In the genomic region with DNA sequence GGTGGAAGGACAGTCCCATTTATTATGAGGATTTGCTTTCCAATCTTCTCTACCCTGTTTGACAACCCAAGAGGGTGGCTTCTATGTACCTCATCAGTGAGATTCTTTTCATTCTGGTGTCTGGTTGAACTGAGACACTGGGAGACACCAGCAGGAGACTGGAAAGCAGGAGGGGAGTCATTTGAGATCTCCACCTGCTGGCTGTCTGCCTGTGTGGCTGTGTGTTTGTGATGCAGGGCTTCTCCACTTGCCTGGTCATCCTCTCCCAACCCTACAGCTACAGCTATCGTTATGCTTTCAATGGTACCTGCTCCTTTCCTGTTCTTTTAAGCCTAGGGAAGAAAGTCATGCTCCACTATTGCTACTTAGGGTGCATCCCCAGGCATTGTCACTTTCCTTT, we compare ENCODE assay signal across 32 cellular contexts. TPM values are rescaled to one million over a fixed set of nuclear protein-coding genes. Genes with fewer than 3 reads are reported as not detected.
"Had no signal": no experiment of that assay in that cellular context is flagged by ENCODE, and none has a peak within 500 bp of the region (broad histone marks: within the 10 kb centered on the region; RNA-seq: fewer than 3 reads in every experiment).

No MANE protein-coding gene starts in this region.

- H3K27ac Mint-ChIP-seq: naive thymus-derived CD4-positive, alpha-beta T cell; nephron progenitor cell; stimulated activated memory B cell treated with anti-CD40 and anti-IgM and Interleukin-4, amounts not matched to agents 10 μg/mL and 1 μg/mL and 100 μg/mL, for 72 hours; stimulated activated naive CD8-positive, alpha-beta T cell treated with anti-CD3 and anti-CD28 coated beads, Interleukin-15, Interleukin-2, amounts not matched to agents 100 ng/mL and 50 ng/mL, for 24 hours had no signal

- H3K27ac ChIP-seq: coronary artery, esophagus squamous epithelium, left lung, prostate gland, right atrium auricular region, skin epidermis, spleen, thoracic aorta, tibial nerve, upper lobe of left lung had no signal

- H3K36me3 ChIP-seq: esophagus squamous epithelium, left lung, prostate gland, right atrium auricular region, spleen, thoracic aorta, tibial nerve, upper lobe of left lung had no signal

- ATAC-seq: left cardiac atrium; left lung; naive thymus-derived CD4-positive, alpha-beta T cell; stimulated activated memory B cell treated with anti-CD40 and anti-IgM and Interleukin-4, amounts not matched to agents 10 μg/mL and 1 μg/mL and 100 μg/mL, for 72 hours had no signal

- H3K4me3 ChIP-seq: coronary artery, esophagus squamous epithelium, left lung, prostate gland, right atrium auricular region, skin epidermis, spleen, thoracic aorta, tibial nerve, upper lobe of left lung had no signal

- FAIRE-seq: endometrium, islet of Langerhans, urothelium cell line had no signal

- H3K4me3 Mint-ChIP-seq: naive thymus-derived CD4-positive, alpha-beta T cell; nephron progenitor cell; stimulated activated memory B cell treated with anti-CD40 and anti-IgM and Interleukin-4, amounts not matched to agents 10 μg/mL and 1 μg/mL and 100 μg/mL, for 72 hours; stimulated activated naive CD8-positive, alpha-beta T cell treated with anti-CD3 and anti-CD28 coated beads, Interleukin-15, Interleukin-2, amounts not matched to agents 100 ng/mL and 50 ng/mL, for 24 hours had no signal

- H3K4me1 Mint-ChIP-seq: naive thymus-derived CD4-positive, alpha-beta T cell; nephron progenitor cell; stimulated activated memory B cell treated with anti-CD40 and anti-IgM and Interleukin-4, amounts not matched to agents 10 μg/mL and 1 μg/mL and 100 μg/mL, for 72 hours had no signal

- DNase-seq: dermis blood vessel endothelial cell; effector memory CD4-positive, alpha-beta T cell; erythroblast; esophagus squamous epithelium; foreskin melanocyte; left cardiac atrium; left lung; mesenchymal stem cell; midbrain; naive thymus-derived CD4-positive, alpha-beta T cell; nephron progenitor cell; nucleus accumbens; spleen; stimulated activated CD4-positive, alpha-beta T cell treated with anti-CD3 and anti-CD28 coated beads, Interleukin-4, amount 100 ng/mL, for 4 hours; upper lobe of left lung had no signal

- H3K27me3 ChIP-seq: esophagus squamous epithelium, left lung, right atrium auricular region, spleen, tibial nerve, upper lobe of left lung had no signal

- H3K4me1 ChIP-seq: esophagus squamous epithelium, left lung, prostate gland, right atrium auricular region, spleen, tibial nerve, upper lobe of left lung had no signal

- H3K36me3 Mint-ChIP-seq: stimulated activated memory B cell treated with anti-CD40 and anti-IgM and Interleukin-4, amounts not matched to agents 10 μg/mL and 1 μg/mL and 100 μg/mL, for 72 hours had no signal

- H3K9me3 ChIP-seq: esophagus squamous epithelium, prostate gland, right atrium auricular region, thoracic aorta, tibial nerve, upper lobe of left lung had no signal

RNA-seq across cellular contexts. Expression of a gene that starts 48.6 kb away (rescaled TPM):
- total RNA-seq: chondrocyte; dermis blood vessel endothelial cell; esophagus squamous epithelium; kidney epithelial cell; left cardiac atrium; left lung; lower leg skin; lung microvascular endothelial cell; mucosa of gallbladder; naive thymus-derived CD4-positive, alpha-beta T cell; osteocyte; prostate gland; right atrium auricular region; spleen; thoracic aorta; tibial nerve; upper lobe of left lung had no signal
- polyA plus RNA-seq: naive thymus-derived CD4-positive, alpha-beta T cell; spleen had no signal
